In the genomic region with DNA sequence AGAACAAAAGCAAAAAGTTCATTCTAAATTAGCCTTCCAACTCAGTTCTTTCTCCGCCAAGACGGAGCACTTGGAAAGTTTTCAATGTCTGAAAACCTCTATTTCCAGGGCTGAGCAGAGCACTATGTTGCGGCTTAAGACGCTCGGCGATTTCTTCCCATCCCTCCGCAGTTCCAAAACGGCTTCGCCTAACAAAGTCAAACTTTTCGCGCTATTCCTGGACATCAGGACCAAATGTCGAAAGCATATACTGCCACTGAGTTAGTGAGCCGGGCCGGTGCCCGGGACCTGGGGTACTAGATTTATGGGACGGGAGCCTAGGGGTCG, we compare ENCODE assay signal across 8 cellular contexts. TPM values are rescaled to one million over a fixed set of nuclear protein-coding genes. Genes with fewer than 3 reads are reported as not detected.
DNase-seq lines count a peak whose midpoint lies in the region; ATAC-seq and FAIRE-seq lines count a peak whose summit lies in the region.

No MANE protein-coding gene starts in this region.

- H3K4me3 Mint-ChIP-seq in activated naive CD4-positive, alpha-beta T cell treated with anti-CD3 and anti-CD28 coated beads, Interleukin-2, amount 50 U/mL, for 24 hours: peak overlapping the region; percentile 95
- H3K4me3 Mint-ChIP-seq in naive thymus-derived CD8-positive, alpha-beta T cell: peak overlapping the region; percentile 89 to 99 (median 95)

- H3K36me3 Mint-ChIP-seq in activated naive CD4-positive, alpha-beta T cell treated with anti-CD3 and anti-CD28 coated beads, Interleukin-2, amount 50 U/mL, for 24 hours: no peaks in the 10 kb centered on the region
- no peaks in the 10 kb centered on the region for H3K36me3 Mint-ChIP-seq in naive thymus-derived CD8-positive, alpha-beta T cell

- no peaks in the 10 kb centered on the region for H3K27me3 Mint-ChIP-seq in activated naive CD4-positive, alpha-beta T cell treated with anti-CD3 and anti-CD28 coated beads, Interleukin-2, amount 50 U/mL, for 24 hours
- peaks cover 0 to 3% (median 0%) of the 10 kb centered on the region in 5 donors for H3K27me3 Mint-ChIP-seq in naive thymus-derived CD8-positive, alpha-beta T cell

- peak overlapping the region; percentile 99 for H3K27ac Mint-ChIP-seq in activated naive CD4-positive, alpha-beta T cell treated with anti-CD3 and anti-CD28 coated beads, Interleukin-2, amount 50 U/mL, for 24 hours
- peak overlapping the region; percentile 98 to 100 (median 99) for H3K27ac Mint-ChIP-seq in naive thymus-derived CD8-positive, alpha-beta T cell

- FAIRE-seq in RCC 7860 (lab: Jason Lieb, UNC): no peak

- H3K27ac ChIP-seq in epithelial cell of prostate: peak overlapping the region; percentile 71

- no peak for DNase-seq in activated naive CD4-positive, alpha-beta T cell treated with Interleukin-2 at 50 U/mL for 16 hours
- DNase-seq in RCC 7860 (ENCODE audit: low spot score): peak; percentile 13
- DNase-seq in epithelial cell of prostate (ENCODE audit: low read depth, low spot score): no peak
- no peak for DNase-seq in naive thymus-derived CD8-positive, alpha-beta T cell
- DNase-seq in activated CD4-positive, alpha-beta T cell treated with anti-CD3 and anti-CD28 coated beads for 1 hour: no peak

- H3K4me1 Mint-ChIP-seq in activated naive CD4-positive, alpha-beta T cell treated with anti-CD3 and anti-CD28 coated beads, Interleukin-2, amount 50 U/mL, for 24 hours: peaks cover 31% of the 10 kb centered on the region
- peaks cover 5 to 39% (median 22%) of the 10 kb centered on the region in 4 donors for H3K4me1 Mint-ChIP-seq in naive thymus-derived CD8-positive, alpha-beta T cell

- POLR2A ChIA-PET in naive thymus-derived CD8-positive, alpha-beta T cell (lab: Charles Lee): interaction anchor here (0.6 to 5.2 kb wide), 27 partner anchors 10 to 1736 kb away, joined by 3 to 69 read pairs (median 4); partner anchors contain the start of genes KPNA3 and RB1

- peak; percentile 10 to 20 for ATAC-seq in naive thymus-derived CD8-positive, alpha-beta T cell
- ATAC-seq in HG02884 (IDR thresholded peaks at IDR 0.05; ENCODE audit: unreplicated experiment) (no peak), HG03159 (IDR thresholded peaks at IDR 0.05; ENCODE audit: unreplicated experiment) (no peak)

- peaks cover 5% of the 10 kb centered on the region for H3K9me3 Mint-ChIP-seq in activated naive CD4-positive, alpha-beta T cell treated with anti-CD3 and anti-CD28 coated beads, Interleukin-2, amount 50 U/mL, for 24 hours
- H3K9me3 Mint-ChIP-seq in naive thymus-derived CD8-positive, alpha-beta T cell: peaks cover 0 to 13% (median 0%) of the 10 kb centered on the region in 9 donors

RNA-seq across cellular contexts. Expression of gene RCBTB2, which starts 0.8 kb away (rescaled TPM):
- 1 to 10 TPM; 8.1 to 9.8 TPM for total RNA-seq in naive thymus-derived CD8-positive, alpha-beta T cell
- polyA plus RNA-seq in naive thymus-derived CD8-positive, alpha-beta T cell: 10 to 100 TPM in 1 of 3 donors, 1 to 10 TPM in 2; 6.3 to 17.6 (median 6.3) TPM

Comparison
In these comparisons a context has a peak if more than half of its experiments do, and no peak if none do; other contexts are left out.
1. ATAC-seq: peak in naive thymus-derived CD8-positive, alpha-beta T cell (2 of 2); none in HG02884 (single experiment) and HG03159 (single experiment).